8 cellular contexts compared by ENCODE assay signal in genomic region chr9:133113163-133113927, GRCh38. TPM values are rescaled to one million over a fixed set of nuclear protein-coding genes. Genes with fewer than 3 reads are reported as not detected.
A peak's percentile ranks its signal among the peaks of the same experiment; 100 is the strongest.
DNase-seq lines count a peak whose midpoint lies in the region; ATAC-seq lines count a peak whose summit lies in the region.

No MANE protein-coding gene starts in this region.

- no peaks in the 10 kb centered on the region for H3K9me3 ChIP-seq in BLaER1
- H3K9me3 ChIP-seq in SJCRH30 (replicated peaks): no peaks in the 10 kb centered on the region
- H3K9me3 ChIP-seq in esophagus (ENCODE audit: control insufficient read depth in 2 of 2, insufficient read depth in 1 of 2, low read depth in 1 of 2, low read length in 1 of 2): no peaks in the 10 kb centered on the region
- H3K9me3 ChIP-seq in neuronal stem cell (replicated peaks in 1 of 2; ENCODE audit: control insufficient read depth in 2 of 2, insufficient read depth in 1 of 2, low read depth in 1 of 2, low read length in 2 of 2): no peaks in the 10 kb centered on the region

- WGBS in esophagus, 2 donors: 64 to 65% methylated on average over 19 of the region's 19 CpGs
- no CpG with 5 or more reads among the region's 19 CpGs for WGBS in neuronal stem cell (ENCODE audit: extremely low coverage in 2 of 2, insufficient read length in 2 of 2, insufficient replicate concordance in 1 of 2), 2 donors

- H3K4me1 ChIP-seq in BLaER1 (peaks cover 70% of the 10 kb centered on the region), SJCRH30 (peaks cover 29% of the 10 kb centered on the region), esophagus (ENCODE audit: control insufficient read depth in 2 of 2, insufficient read depth in 2 of 2, low read length in 1 of 2) (peaks cover 32 to 61% of the 10 kb centered on the region in 2 donors), neuronal stem cell (ENCODE audit: control insufficient read depth in 2 of 2, insufficient read depth in 1 of 2, low read depth in 1 of 2, low read length in 2 of 2) (peaks cover 30 to 33% of the 10 kb centered on the region in 2 donors)

- peak overlapping the region; percentile 12 for H3K23ac ChIP-seq in neuronal stem cell (ENCODE audit: low read depth, low read length, poor library complexity)

- no peak overlapping the region for H3K4ac ChIP-seq in neuronal stem cell (ENCODE audit: low read length)

- H2BK120ac ChIP-seq in neuronal stem cell (ENCODE audit: low read depth, low read length): no peak overlapping the region

- no peaks in the 10 kb centered on the region for H3K27me3 ChIP-seq in BLaER1
- H3K27me3 ChIP-seq in SJCRH30: no peaks in the 10 kb centered on the region
- H3K27me3 ChIP-seq in esophagus (ENCODE audit: control insufficient read depth in 1 of 2, insufficient read depth in 2 of 2, low read length in 2 of 2): no peaks in the 10 kb centered on the region
- H3K27me3 ChIP-seq in neuronal stem cell (ENCODE audit: control insufficient read depth in 3 of 3, insufficient read depth in 3 of 3, low read depth in 1 of 3, low read length in 3 of 3): no peaks in the 10 kb centered on the region

- H2BK15ac ChIP-seq in neuronal stem cell (ENCODE audit: low read length): no peak overlapping the region

- H4K8ac ChIP-seq in neuronal stem cell (ENCODE audit: low read depth, low read length): no peak overlapping the region

- no peak overlapping the region for H3K14ac ChIP-seq in neuronal stem cell (ENCODE audit: low read length)

- H3K79me1 ChIP-seq in neuronal stem cell (ENCODE audit: low read depth, low read length): peaks cover 32% of the 10 kb centered on the region

- H3K9ac ChIP-seq in BLaER1 (peak overlapping the region; percentile 69), neuronal stem cell (ENCODE audit: low read depth, low read length, poor library complexity) (peak overlapping the region; percentile 45)

- ATAC-seq in GM21423 (IDR thresholded peaks at IDR 0.05; ENCODE audit: unreplicated experiment): no peak

- H2BK12ac ChIP-seq in neuronal stem cell (ENCODE audit: low read length): no peak overlapping the region

- H3K36me3 ChIP-seq in BLaER1 (peaks cover 55% of the 10 kb centered on the region), SJCRH30 (no peaks in the 10 kb centered on the region), esophagus (ENCODE audit: control insufficient read depth in 2 of 2, insufficient read depth in 2 of 2, low read length in 1 of 2) (peaks cover 16 to 35% of the 10 kb centered on the region in 2 donors), neuronal stem cell (replicated peaks in 1 of 2; ENCODE audit: control insufficient read depth in 2 of 2, insufficient read depth in 2 of 2, low read length in 2 of 2) (peaks cover 22 to 39% of the 10 kb centered on the region in 2 donors)

- no peak overlapping the region for H2AFZ ChIP-seq in neuronal stem cell (ENCODE audit: low read length)

- no peak overlapping the region for H3K18ac ChIP-seq in neuronal stem cell (ENCODE audit: low read length)

- H2AK5ac ChIP-seq in neuronal stem cell (ENCODE audit: low read depth, low read length): no peak overlapping the region

- peak overlapping the region; percentile 83 for H3K27ac ChIP-seq in BLaER1
- peak overlapping the region; percentile 53 for H3K27ac ChIP-seq in SJCRH30
- H3K27ac ChIP-seq in esophagus (ENCODE audit: low read depth in 2 of 2, low read length in 1 of 2): peak overlapping the region; percentile 62 to 79
- no peak overlapping the region for H3K27ac ChIP-seq in neuronal stem cell (replicated peaks; ENCODE audit: low read length)

- peak overlapping the region; percentile 46 for H3K4me3 ChIP-seq in BLaER1
- H3K4me3 ChIP-seq in SJCRH30: peak overlapping the region; percentile 1; the same call in 1 of the 2 replicates
- H3K4me3 ChIP-seq in esophagus (ENCODE audit: low read depth in 1 of 2, low read length in 2 of 2): no peak overlapping the region
- H3K4me3 ChIP-seq in neuronal stem cell (ENCODE audit: low read length in 2 of 2): no peak overlapping the region

- DNase-seq in SJCRH30 (no peak), neuronal stem cell (ENCODE audit: low spot score) (no peak), NCI-H2171 treated with DMSO at 0.1 percent for 48 hours (lab: John Stamatoyannopoulos, UW) (no peak), cerebellum (ENCODE audit: low spot score) (no peak), NCI-H774 (lab: John Stamatoyannopoulos, UW) (no peak)

- H4K91ac ChIP-seq in neuronal stem cell (ENCODE audit: low read depth, low read length, poor library complexity): no peak overlapping the region

- H4K20me1 ChIP-seq in BLaER1: peaks cover 100% of the 10 kb centered on the region

- no peak overlapping the region for H2BK5ac ChIP-seq in neuronal stem cell (ENCODE audit: low read length)

- H3K4me2 ChIP-seq in BLaER1 (peak overlapping the region; percentile 100), neuronal stem cell (ENCODE audit: insufficient read depth, low read length, poor library complexity, severe bottlenecking) (no peak overlapping the region)

RNA-seq across cellular contexts. Expression of gene RALGDS, which starts 7.7 kb away (rescaled TPM):
- 21.5 and 26.9 TPM in 2 replicates for total RNA-seq in SJCRH30 (2014; rRNA removed; shearing (Covaris generic))
- 10 to 100 TPM; 47.8 to 67.9 TPM for polyA plus RNA-seq in esophagus
- 48.3 TPM for polyA plus RNA-seq in neuronal stem cell (2013, experiment 1 of 2)
- 47.0 TPM for polyA plus RNA-seq in neuronal stem cell (2013, experiment 2 of 2)
- 83.9 TPM for total RNA-seq in cerebellum

RNA-seq across cellular contexts. Expression of gene GBGT1, which starts 50.4 kb away (rescaled TPM):
- 1.2 TPM in 2 replicates for total RNA-seq in SJCRH30 (2014; rRNA removed; shearing (Covaris generic))
- polyA plus RNA-seq in esophagus: 1 to 10 TPM; 2.1 to 3.7 TPM
- polyA plus RNA-seq in neuronal stem cell (2013, experiment 1 of 2): 2.2 TPM
- 1.8 TPM for polyA plus RNA-seq in neuronal stem cell (2013, experiment 2 of 2)
- 3.0 TPM for total RNA-seq in cerebellum

RNA-seq across cellular contexts. Expression of gene CEL, which starts 51.6 kb away (rescaled TPM):
- total RNA-seq in SJCRH30 (2014; rRNA removed; shearing (Covaris generic)): 0.53 and 0.71 TPM in 2 replicates
- 1 to 10 TPM; 2.1 to 3.3 TPM for polyA plus RNA-seq in esophagus
- polyA plus RNA-seq in neuronal stem cell (2013, experiment 1 of 2): 3.7 TPM
- polyA plus RNA-seq in neuronal stem cell (2013, experiment 2 of 2): 4.0 TPM
- total RNA-seq in cerebellum: 0.73 TPM

Comparison
In these comparisons a context has a peak if more than half of its experiments do, and no peak if none do; other contexts are left out.
1. H3K4me3 ChIP-seq: peak in BLaER1 (single experiment) and SJCRH30 (single experiment); none in esophagus (0 of 2) and neuronal stem cell (0 of 2).